Comparison of ENCODE assay signal across 26 cellular contexts in the genomic region with DNA sequence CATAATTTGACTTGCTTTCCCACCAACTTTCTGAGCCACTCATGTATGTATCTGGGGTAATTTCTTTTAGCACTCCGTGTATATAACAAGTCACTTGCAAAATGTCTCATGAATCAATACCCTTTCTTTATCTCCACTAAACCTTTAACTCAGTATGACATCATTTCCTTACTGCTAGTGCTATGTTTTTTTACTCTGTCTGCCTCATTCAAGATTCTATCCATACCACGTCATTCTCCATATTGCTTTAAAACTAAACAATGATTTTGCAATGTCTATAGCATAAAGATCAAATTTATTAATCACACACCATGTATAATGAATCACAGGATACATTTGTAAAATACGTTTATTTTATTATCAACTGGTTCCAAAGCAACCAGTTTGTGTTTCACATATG.
DNase-seq lines count a peak whose midpoint lies in the region; TF ChIP-seq lines count a peak whose summit lies in the region.
"Had no signal": no experiment of that assay in that cellular context is flagged by ENCODE, and none has a peak within 500 bp of the region (broad histone marks: within the 10 kb centered on the region; RNA-seq: fewer than 3 reads in every experiment).

No MANE protein-coding gene starts in this region.

- H3K9me3 ChIP-seq in hepatocyte (ENCODE audit: low read depth): no peaks in the 10 kb centered on the region
- no peaks in the 10 kb centered on the region for H3K9me3 ChIP-seq in ascending aorta
- H3K9me3 ChIP-seq in spleen: no peaks in the 10 kb centered on the region
- H3K9me3 ChIP-seq: BLaER1, Peyer's patch, stomach, vagina had no signal

- H3K27ac ChIP-seq in hepatocyte (no peak overlapping the region), ascending aorta (no peak overlapping the region), spleen (no peak overlapping the region)
- H3K27ac ChIP-seq: BLaER1, foreskin keratinocyte, Peyer's patch, stomach, vagina had no signal

- H3K36me3 ChIP-seq in hepatocyte (replicated peaks; ENCODE audit: insufficient read depth, low read depth): no peaks in the 10 kb centered on the region
- H3K36me3 ChIP-seq in ascending aorta: no peaks in the 10 kb centered on the region
- no peaks in the 10 kb centered on the region for H3K36me3 ChIP-seq in spleen
- H3K36me3 ChIP-seq: BLaER1, Peyer's patch, vagina had no signal

- H3K4me2 ChIP-seq in hepatocyte: no peak overlapping the region
- H3K4me2 ChIP-seq: BLaER1 had no signal

- H3K4me3 ChIP-seq in choroid plexus epithelial cell (ENCODE audit: low read depth, low read length) (no peak overlapping the region), hepatocyte (no peak overlapping the region), ascending aorta (no peak overlapping the region), spleen (no peak overlapping the region)
- H3K4me3 ChIP-seq: BLaER1, Peyer's patch, stomach, vagina had no signal

- peak; percentile 83 for DNase-seq in ELR (ENCODE audit: low read depth)
- peak; percentile 14 for DNase-seq in OCI-M1 (lab: John Stamatoyannopoulos, UW)
- DNase-seq in choroid plexus epithelial cell (ENCODE audit: low read depth): peak; percentile 51
- peak; percentile 65 for DNase-seq in iris pigment epithelial cell (ENCODE audit: low read depth)
- DNase-seq in mesenteric fat pad (ENCODE audit: low spot score): no peak
- no peak for DNase-seq in hepatocyte (ENCODE audit: low spot score)
- no peak for DNase-seq in ascending aorta (ENCODE audit: low spot score in 2 of 2)
- no peak for DNase-seq in spleen
- DNase-seq: activated CD4-positive, alpha-beta T cell treated with anti-CD3 and anti-CD28 coated beads, Interleukin-2, amount 10 ng/mL, durations not matched to agents 24 days and 14 days; activated effector memory CD4-positive, alpha-beta T cell treated with anti-CD3 and anti-CD28 coated beads, Interleukin-2, amount 50 U/mL, for 16 hours; activated T-cell treated with anti-CD3 and anti-CD28 coated beads, Interleukin-2, amount 50 U/mL, for 1 hour; foreskin keratinocyte; head of caudate nucleus; Kasumi-1; midbrain; naive B cell; NCI-H1417 treated with DMSO at 0.1 percent for 48 hours; NCI-H2081; NCI-H345; NCI-H748 treated with DMSO at 0.1 percent for 48 hours; Peyer's patch; stimulated activated CD4-positive, alpha-beta T cell treated with anti-CD3 and anti-CD28 coated beads, Interleukin-2, amount 100 ng/mL, for 48 hours; stomach; T-cell had no signal

- H3K27me3 ChIP-seq in hepatocyte (no peaks in the 10 kb centered on the region), ascending aorta (no peaks in the 10 kb centered on the region), spleen (replicated peaks in 1 of 7) (no peaks in the 10 kb centered on the region)
- H3K27me3 ChIP-seq: BLaER1, foreskin keratinocyte, Peyer's patch, stomach, vagina had no signal

- H3K4me1 ChIP-seq in hepatocyte (ENCODE audit: insufficient read depth) (no peaks in the 10 kb centered on the region), ascending aorta (no peaks in the 10 kb centered on the region), spleen (no peaks in the 10 kb centered on the region)
- H3K4me1 ChIP-seq: BLaER1, foreskin keratinocyte, Peyer's patch, vagina had no signal

- no peak for TF ChIP-seq POLR2A in spleen (IDR thresholded peaks at IDR 0.05)

- H3K9me2 ChIP-seq in hepatocyte (replicated peaks; ENCODE audit: insufficient read depth): no peaks in the 10 kb centered on the region

- no peak for TF ChIP-seq CTCF in choroid plexus epithelial cell (conservative IDR thresholded peaks at IDR 0.05; ENCODE audit: low read depth, low read length)
- no peak for TF ChIP-seq CTCF in hepatocyte (IDR thresholded peaks at IDR 0.05; ENCODE audit: poor library complexity)
- no peak for TF ChIP-seq CTCF in ascending aorta (IDR thresholded peaks at IDR 0.05)
- no peak for TF ChIP-seq CTCF in spleen (IDR thresholded peaks at IDR 0.05 in 8 of 11, conservative IDR thresholded peaks at IDR 0.05 in 3 of 11)

- WGBS in hepatocyte (ENCODE audit: low lambda C conversion rate, missing lambda C conversion rate): 79% methylated on average over 3 of the region's 3 CpGs
- 62 to 79% (median 69%) methylated on average over 3 of the region's 3 CpGs for WGBS in spleen, 5 donors

- no peaks in the 10 kb centered on the region for H3K79me2 ChIP-seq in hepatocyte

- H2AFZ ChIP-seq in hepatocyte: no peak overlapping the region

- intact Hi-C loops in ascending aorta (cut with DNase I) (no loop called here), spleen (cut with DNase I; ENCODE audit: low total_unique reads) (no loop called here)

- no peaks in the 10 kb centered on the region for H4K20me1 ChIP-seq in hepatocyte (ENCODE audit: insufficient read depth, poor library complexity, severe bottlenecking)
- H4K20me1 ChIP-seq: BLaER1 had no signal

Comparison
In these comparisons a context has a peak if more than half of its experiments do, and no peak if none do; other contexts are left out.
1. DNase-seq: peak in ELR (single experiment), OCI-M1 (single experiment), choroid plexus epithelial cell (single experiment) and iris pigment epithelial cell (single experiment); none in mesenteric fat pad (single experiment), hepatocyte (single experiment), ascending aorta (0 of 2) and spleen (single experiment).